In the genomic region with DNA sequence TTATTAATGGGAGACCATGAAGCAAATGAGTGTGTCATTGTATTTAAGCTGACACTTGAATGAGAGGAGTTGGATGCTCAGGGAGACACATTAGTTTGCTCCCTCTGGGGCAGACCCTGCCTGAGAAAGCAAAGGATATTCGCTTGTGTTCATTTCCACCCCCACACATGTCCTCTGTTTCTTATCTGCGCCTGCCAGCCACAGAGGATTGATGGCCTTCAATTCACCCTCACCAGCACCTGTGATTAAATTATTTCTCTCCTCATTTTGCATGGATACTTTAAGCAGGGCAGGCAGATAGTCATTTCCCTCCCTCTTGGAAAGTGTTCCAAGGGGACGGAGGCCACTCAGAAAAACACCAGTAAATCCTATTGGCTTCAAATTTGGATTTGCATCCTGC, we compare ENCODE assay signal across 18 cellular contexts.
A peak's percentile ranks its signal among the peaks of the same experiment; 100 is the strongest.
DNase-seq lines count a peak whose midpoint lies in the region; ATAC-seq, FAIRE-seq and TF ChIP-seq lines count a peak whose summit lies in the region.
"Had no signal": no experiment of that assay in that cellular context is flagged by ENCODE, and none has a peak within 500 bp of the region (broad histone marks: within the 10 kb centered on the region; RNA-seq: fewer than 3 reads in every experiment).

No MANE protein-coding gene starts in this region.

- 87% methylated on average over 3 of the region's 3 CpGs for WGBS in esophagus muscularis mucosa
- 84 to 86% methylated on average over 3 of the region's 3 CpGs for WGBS in body of pancreas, 2 donors

- H3K9me3 ChIP-seq in astrocyte (ENCODE audit: insufficient read depth, low read depth, low read length) (no peaks in the 10 kb centered on the region), esophagus muscularis mucosa (no peaks in the 10 kb centered on the region), body of pancreas (no peaks in the 10 kb centered on the region)

- intact Hi-C loops in esophagus muscularis mucosa (cut with DNase I) (no loop called here), body of pancreas (cut with DNase I) (no loop called here)

- no peak for TF ChIP-seq EP300 in esophagus muscularis mucosa (IDR thresholded peaks at IDR 0.05)

- no peak overlapping the region for H3K9ac ChIP-seq in astrocyte (ENCODE audit: low read length)
- H3K9ac ChIP-seq: GM23248 had no signal

- no peak overlapping the region for H3K27ac ChIP-seq in astrocyte (ENCODE audit: low read depth, low read length)
- no peak overlapping the region for H3K27ac ChIP-seq in esophagus muscularis mucosa (replicated peaks in 1 of 4)
- H3K27ac ChIP-seq in body of pancreas: no peak overlapping the region
- H3K27ac ChIP-seq: GM23248 had no signal

- H3K27me3 Mint-ChIP-seq in astrocyte (ENCODE audit: low read depth, unreplicated experiment) (no peaks in the 10 kb centered on the region), nephron progenitor cell (ENCODE audit: low read depth, poor library complexity) (no peaks in the 10 kb centered on the region)

- H3K79me2 ChIP-seq in astrocyte (ENCODE audit: insufficient read depth, low read length): no peaks in the 10 kb centered on the region

- H3K36me3 ChIP-seq in astrocyte (ENCODE audit: insufficient read depth, low read length): no peaks in the 10 kb centered on the region
- no peaks in the 10 kb centered on the region for H3K36me3 ChIP-seq in esophagus muscularis mucosa
- H3K36me3 ChIP-seq in body of pancreas (replicated peaks in 1 of 2; ENCODE audit: insufficient read depth in 1 of 2, low read depth in 2 of 2): no peaks in the 10 kb centered on the region

- no peak overlapping the region for H2AFZ ChIP-seq in astrocyte (ENCODE audit: low read depth, low read length)
- H2AFZ ChIP-seq: GM23248 had no signal

- TF ChIP-seq POLR2A in esophagus muscularis mucosa (IDR thresholded peaks at IDR 0.05; ENCODE audit: low read depth) (no peak), erythroblast (IDR thresholded peaks at IDR 0.05; ENCODE audit: low read length) (no peak), body of pancreas (IDR thresholded peaks at IDR 0.05) (no peak)

- H3K27me3 ChIP-seq in astrocyte (ENCODE audit: insufficient read depth, low read length) (no peaks in the 10 kb centered on the region), esophagus muscularis mucosa (no peaks in the 10 kb centered on the region), body of pancreas (no peaks in the 10 kb centered on the region)

- H3K4me2 ChIP-seq in astrocyte (ENCODE audit: low read length): no peak overlapping the region

- H3K27ac Mint-ChIP-seq in astrocyte (ENCODE audit: unreplicated experiment): no peak overlapping the region
- peak overlapping the region; percentile 66 for H3K27ac Mint-ChIP-seq in nephron progenitor cell
- H3K27ac Mint-ChIP-seq: CD4-positive, alpha-beta memory T cell had no signal

- H3K4me1 ChIP-seq in astrocyte (ENCODE audit: insufficient read depth, low read length): peaks cover 23% of the 10 kb centered on the region
- no peaks in the 10 kb centered on the region for H3K4me1 ChIP-seq in esophagus muscularis mucosa
- H3K4me1 ChIP-seq in body of pancreas: no peaks in the 10 kb centered on the region

- H4K20me1 ChIP-seq in astrocyte (ENCODE audit: insufficient read depth, low read length): no peaks in the 10 kb centered on the region

- H3K9me3 Mint-ChIP-seq in astrocyte (ENCODE audit: unreplicated experiment) (peaks cover 3% of the 10 kb centered on the region), nephron progenitor cell (peaks cover 3% of the 10 kb centered on the region)
- H3K9me3 Mint-ChIP-seq: CD4-positive, alpha-beta memory T cell had no signal

- no peak overlapping the region for H3K4me3 Mint-ChIP-seq in astrocyte (ENCODE audit: unreplicated experiment)
- no peak overlapping the region for H3K4me3 Mint-ChIP-seq in nephron progenitor cell
- H3K4me3 Mint-ChIP-seq: CD4-positive, alpha-beta memory T cell had no signal

- H3K4me3 ChIP-seq in astrocyte (ENCODE audit: insufficient read depth, low read depth, low read length): no peak overlapping the region
- H3K4me3 ChIP-seq in esophagus muscularis mucosa: no peak overlapping the region
- no peak overlapping the region for H3K4me3 ChIP-seq in body of pancreas
- H3K4me3 ChIP-seq: GM23248 had no signal

- peaks cover 25% of the 10 kb centered on the region for H3K4me1 Mint-ChIP-seq in astrocyte (ENCODE audit: low read depth, unreplicated experiment)
- peaks cover 45% of the 10 kb centered on the region for H3K4me1 Mint-ChIP-seq in nephron progenitor cell
- H3K4me1 Mint-ChIP-seq: CD4-positive, alpha-beta memory T cell had no signal

- TF ChIP-seq CTCF in astrocyte (IDR thresholded peaks at IDR 0.05; ENCODE audit: insufficient read depth, low read depth, low read length) (no peak), esophagus muscularis mucosa (IDR thresholded peaks at IDR 0.05) (no peak), nephron progenitor cell (IDR thresholded peaks at IDR 0.05) (no peak), body of pancreas (IDR thresholded peaks at IDR 0.05) (no peak)

- ATAC-seq in body of pancreas: no peak

- FAIRE-seq in astrocyte (lab: Jason Lieb, UNC): peak; percentile 32
- FAIRE-seq: G401.6, GM12892, GM19239, H1 had no signal

- no peaks in the 10 kb centered on the region for H3K36me3 Mint-ChIP-seq in astrocyte (ENCODE audit: low read depth, unreplicated experiment)
- H3K36me3 Mint-ChIP-seq in nephron progenitor cell (ENCODE audit: low read depth): peaks cover 4% of the 10 kb centered on the region
- H3K36me3 Mint-ChIP-seq: CD4-positive, alpha-beta memory T cell had no signal

- no peak for DNase-seq in astrocyte (ENCODE audit: low read depth)
- peak; percentile 57 for DNase-seq in esophagus muscularis mucosa (ENCODE audit: extremely low spot score)
- DNase-seq in nephron progenitor cell: no peak
- no peak for DNase-seq in erythroblast (lab: John Stamatoyannopoulos, UW)
- DNase-seq in body of pancreas: no peak
- DNase-seq in DMS53 (lab: John Stamatoyannopoulos, UW): no peak
- DNase-seq: C1 segment of cervical spinal cord; Calu3; CD4-positive, alpha-beta memory T cell; COR-L47; DND-41; GM23248; H7; HCEC 1CT had no signal
